Comparison of ENCODE assay signal across 14 cellular contexts in genomic region chr3:196414469-196414868, GRCh38. TPM values are rescaled to one million over a fixed set of nuclear protein-coding genes. Genes with fewer than 3 reads are reported as not detected.
A peak's percentile ranks its signal among the peaks of the same experiment; 100 is the strongest.
DNase-seq lines count a peak whose midpoint lies in the region; ATAC-seq and TF ChIP-seq lines count a peak whose summit lies in the region.
"Had no signal": no experiment of that assay in that cellular context is flagged by ENCODE, and none has a peak within 500 bp of the region (broad histone marks: within the 10 kb centered on the region; RNA-seq: fewer than 3 reads in every experiment).

No MANE protein-coding gene starts in this region.

- H3K4me3 Mint-ChIP-seq in activated naive CD4-positive, alpha-beta T cell treated with anti-CD3 and anti-CD28 coated beads for 36 hours, result peak overlapping the region; percentile 2
- H3K4me3 Mint-ChIP-seq in activated naive CD4-positive, alpha-beta T cell treated with anti-CD3 and anti-CD28 coated beads, Interleukin-2, amount 10 ng/mL, durations not matched to agents 7 days and 5 days, result no peak overlapping the region
- H3K4me3 Mint-ChIP-seq in T-helper 17 cell, result no peak overlapping the region
- no peak overlapping the region for H3K4me3 Mint-ChIP-seq in dendritic cell treated with granulocyte-macrophage colony-stimulating factor and Interleukin-4, amounts not matched to agents 40 ng/mL and 50 ng/mL, for 4 days
- H3K4me3 Mint-ChIP-seq in stimulated activated effector memory CD8-positive, alpha-beta T cell treated with anti-CD3 and anti-CD28 coated beads, Interleukin-12 subunit alpha, Interleukin-12 subunit beta, amount 100 ng/mL, for 72 hours, result peak overlapping the region; percentile 1
- H3K4me3 Mint-ChIP-seq: GM23338, natural killer cell had no signal

- H3K27ac Mint-ChIP-seq in activated naive CD4-positive, alpha-beta T cell treated with anti-CD3 and anti-CD28 coated beads for 36 hours, result peak overlapping the region; percentile 65
- H3K27ac Mint-ChIP-seq in activated naive CD4-positive, alpha-beta T cell treated with anti-CD3 and anti-CD28 coated beads, Interleukin-2, amount 10 ng/mL, durations not matched to agents 7 days and 5 days, result no peak overlapping the region
- peak overlapping the region; percentile 27 for H3K27ac Mint-ChIP-seq in T-helper 17 cell
- H3K27ac Mint-ChIP-seq in dendritic cell treated with granulocyte-macrophage colony-stimulating factor and Interleukin-4, amounts not matched to agents 40 ng/mL and 50 ng/mL, for 4 days, result peak overlapping the region; percentile 4
- H3K27ac Mint-ChIP-seq in stimulated activated effector memory CD8-positive, alpha-beta T cell treated with anti-CD3 and anti-CD28 coated beads, Interleukin-12 subunit alpha, Interleukin-12 subunit beta, amount 100 ng/mL, for 72 hours, result peak overlapping the region; percentile 43
- H3K27ac Mint-ChIP-seq: GM23338 had no signal

- TF ChIP-seq CTCF in A673 (conservative IDR thresholded peaks at IDR 0.05; ENCODE audit: low read depth, low read length), result no peak

- peaks cover 1% of the 10 kb centered on the region for H3K9me3 Mint-ChIP-seq in activated naive CD4-positive, alpha-beta T cell treated with anti-CD3 and anti-CD28 coated beads for 36 hours
- H3K9me3 Mint-ChIP-seq in activated naive CD4-positive, alpha-beta T cell treated with anti-CD3 and anti-CD28 coated beads, Interleukin-2, amount 10 ng/mL, durations not matched to agents 7 days and 5 days, result no peaks in the 10 kb centered on the region
- H3K9me3 Mint-ChIP-seq in dendritic cell treated with granulocyte-macrophage colony-stimulating factor and Interleukin-4, amounts not matched to agents 40 ng/mL and 50 ng/mL, for 4 days, result no peaks in the 10 kb centered on the region
- no peaks in the 10 kb centered on the region for H3K9me3 Mint-ChIP-seq in stimulated activated effector memory CD8-positive, alpha-beta T cell treated with anti-CD3 and anti-CD28 coated beads, Interleukin-12 subunit alpha, Interleukin-12 subunit beta, amount 100 ng/mL, for 72 hours
- H3K9me3 Mint-ChIP-seq: natural killer cell had no signal

- POLR2A ChIA-PET in A673 (lab: Charles Lee; ENCODE audit: low non-redundant PET), result no interaction called here

- no peak for ATAC-seq in T-helper 17 cell
- ATAC-seq in stimulated activated effector memory CD8-positive, alpha-beta T cell treated with anti-CD3 and anti-CD28 coated beads, Interleukin-12 subunit alpha, Interleukin-12 subunit beta, amount 100 ng/mL, for 72 hours, result peak; percentile 76
- no peak for ATAC-seq in HG03135 (IDR thresholded peaks at IDR 0.05; ENCODE audit: unreplicated experiment)
- ATAC-seq in GM19395 (IDR thresholded peaks at IDR 0.05; ENCODE audit: unreplicated experiment), result no peak
- ATAC-seq: GM23338, lower lobe of right lung, natural killer cell, psoas muscle had no signal

- H3K36me3 Mint-ChIP-seq in activated naive CD4-positive, alpha-beta T cell treated with anti-CD3 and anti-CD28 coated beads for 36 hours (ENCODE audit: low read depth), result peaks cover 3% of the 10 kb centered on the region
- peaks cover 6% of the 10 kb centered on the region for H3K36me3 Mint-ChIP-seq in activated naive CD4-positive, alpha-beta T cell treated with anti-CD3 and anti-CD28 coated beads, Interleukin-2, amount 10 ng/mL, durations not matched to agents 7 days and 5 days
- peaks cover 2% of the 10 kb centered on the region for H3K36me3 Mint-ChIP-seq in T-helper 17 cell (ENCODE audit: low read depth)
- H3K36me3 Mint-ChIP-seq in dendritic cell treated with granulocyte-macrophage colony-stimulating factor and Interleukin-4, amounts not matched to agents 40 ng/mL and 50 ng/mL, for 4 days (ENCODE audit: low read depth), result peaks cover 9% of the 10 kb centered on the region
- H3K36me3 Mint-ChIP-seq in stimulated activated effector memory CD8-positive, alpha-beta T cell treated with anti-CD3 and anti-CD28 coated beads, Interleukin-12 subunit alpha, Interleukin-12 subunit beta, amount 100 ng/mL, for 72 hours, result peaks cover 6% of the 10 kb centered on the region

- no peaks in the 10 kb centered on the region for H3K27me3 Mint-ChIP-seq in activated naive CD4-positive, alpha-beta T cell treated with anti-CD3 and anti-CD28 coated beads for 36 hours (ENCODE audit: low read depth)
- no peaks in the 10 kb centered on the region for H3K27me3 Mint-ChIP-seq in activated naive CD4-positive, alpha-beta T cell treated with anti-CD3 and anti-CD28 coated beads, Interleukin-2, amount 10 ng/mL, durations not matched to agents 7 days and 5 days
- no peaks in the 10 kb centered on the region for H3K27me3 Mint-ChIP-seq in T-helper 17 cell
- H3K27me3 Mint-ChIP-seq in dendritic cell treated with granulocyte-macrophage colony-stimulating factor and Interleukin-4, amounts not matched to agents 40 ng/mL and 50 ng/mL, for 4 days, result no peaks in the 10 kb centered on the region

- no peaks in the 10 kb centered on the region for H3K4me1 ChIP-seq in A673 (ENCODE audit: insufficient read depth, low read length, poor library complexity, severe bottlenecking)

- no peak overlapping the region for H3K27ac ChIP-seq in A673 (ENCODE audit: low read depth, low read length, poor library complexity, severe bottlenecking)
- H3K27ac ChIP-seq: lower lobe of right lung, psoas muscle had no signal

- intact Hi-C loops in activated naive CD4-positive, alpha-beta T cell treated with anti-CD3 and anti-CD28 coated beads for 36 hours (cut with micrococcal nuclease), result no loop called here
- intact Hi-C loops in dendritic cell treated with granulocyte-macrophage colony-stimulating factor and Interleukin-4, amounts not matched to agents 40 ng/mL and 50 ng/mL, for 4 days (cut with micrococcal nuclease), result no loop called here
- intact Hi-C loops in A673 (cut with micrococcal nuclease; ENCODE audit: unreplicated experiment), result no loop called here

- no peak for DNase-seq in activated naive CD4-positive, alpha-beta T cell treated with anti-CD3 and anti-CD28 coated beads for 36 hours
- DNase-seq in activated naive CD4-positive, alpha-beta T cell treated with anti-CD3 and anti-CD28 coated beads, Interleukin-2, amount 10 ng/mL, durations not matched to agents 7 days and 5 days, result no peak
- DNase-seq in T-helper 17 cell, result no peak
- no peak for DNase-seq in stimulated activated effector memory CD8-positive, alpha-beta T cell treated with anti-CD3 and anti-CD28 coated beads, Interleukin-12 subunit alpha, Interleukin-12 subunit beta, amount 100 ng/mL, for 72 hours (ENCODE audit: low spot score in 2 of 2)
- no peak for DNase-seq in A673 (ENCODE audit: low spot score)
- DNase-seq: lower lobe of right lung, natural killer cell, NCI-H146, OCI-M1, psoas muscle had no signal

- H3K4me1 Mint-ChIP-seq in activated naive CD4-positive, alpha-beta T cell treated with anti-CD3 and anti-CD28 coated beads for 36 hours (ENCODE audit: low read depth), result peaks cover 52% of the 10 kb centered on the region
- peaks cover 9% of the 10 kb centered on the region for H3K4me1 Mint-ChIP-seq in activated naive CD4-positive, alpha-beta T cell treated with anti-CD3 and anti-CD28 coated beads, Interleukin-2, amount 10 ng/mL, durations not matched to agents 7 days and 5 days
- H3K4me1 Mint-ChIP-seq in T-helper 17 cell, result peaks cover 34% of the 10 kb centered on the region
- peaks cover 65% of the 10 kb centered on the region for H3K4me1 Mint-ChIP-seq in dendritic cell treated with granulocyte-macrophage colony-stimulating factor and Interleukin-4, amounts not matched to agents 40 ng/mL and 50 ng/mL, for 4 days (ENCODE audit: low read depth)
- peaks cover 72% of the 10 kb centered on the region for H3K4me1 Mint-ChIP-seq in stimulated activated effector memory CD8-positive, alpha-beta T cell treated with anti-CD3 and anti-CD28 coated beads, Interleukin-12 subunit alpha, Interleukin-12 subunit beta, amount 100 ng/mL, for 72 hours

- BruUV-seq in A673 (replicated peaks; lab: Mats Ljungman, UMichigan), result no TSS peak

- CTCF ChIA-PET in activated naive CD4-positive, alpha-beta T cell treated with anti-CD3 and anti-CD28 coated beads for 36 hours (lab: Charles Lee), result no interaction called here
- CTCF ChIA-PET in activated naive CD4-positive, alpha-beta T cell treated with anti-CD3 and anti-CD28 coated beads, Interleukin-2, amount 10 ng/mL, durations not matched to agents 7 days and 5 days (lab: Charles Lee), result no interaction called here
- CTCF ChIA-PET in A673 (lab: Charles Lee), result no interaction called here

- no peaks in the 10 kb centered on the region for H3K36me3 ChIP-seq in A673 (ENCODE audit: insufficient read depth, low read length, poor library complexity, severe bottlenecking)
- H3K36me3 ChIP-seq: lower lobe of right lung had no signal

- no peaks in the 10 kb centered on the region for H3K27me3 ChIP-seq in A673 (replicated peaks; ENCODE audit: insufficient read depth, low read depth, low read length, poor library complexity)

- H3K4me3 ChIP-seq in A673 (ENCODE audit: low read depth, low read length, poor library complexity, severe bottlenecking), result no peak overlapping the region
- H3K4me3 ChIP-seq: GM23338, lower lobe of right lung, psoas muscle had no signal

- H3K9me3 ChIP-seq in T-helper 17 cell (ENCODE audit: control insufficient read depth, low read length, poor library complexity, severe bottlenecking) (no peaks in the 10 kb centered on the region), A673 (ENCODE audit: low read depth, low read length, poor library complexity, severe bottlenecking) (peaks cover 2% of the 10 kb centered on the region)
- H3K9me3 ChIP-seq: lower lobe of right lung, psoas muscle had no signal

RNA-seq across cellular contexts. Expression of gene UBXN7, which starts 17.8 kb away (rescaled TPM):
- 10 to 100 TPM; 54.2 to 62.5 TPM for total RNA-seq in activated naive CD4-positive, alpha-beta T cell treated with anti-CD3 and anti-CD28 coated beads for 36 hours
- total RNA-seq in T-helper 17 cell, result 10 to 100 TPM; 58.8 to 86.0 TPM
- total RNA-seq in A673 (2021), result 92.8 and 94.2 TPM in 2 replicates

Comparison
In these comparisons a context has a peak if more than half of its experiments do, and no peak if none do; other contexts are left out.
1. H3K4me3 Mint-ChIP-seq: peak in activated naive CD4-positive, alpha-beta T cell treated with anti-CD3 and anti-CD28 coated beads for 36 hours (single experiment) and stimulated activated effector memory CD8-positive, alpha-beta T cell treated with anti-CD3 and anti-CD28 coated beads, Interleukin-12 subunit alpha, Interleukin-12 subunit beta, amount 100 ng/mL, for 72 hours (single experiment); none in activated naive CD4-positive, alpha-beta T cell treated with anti-CD3 and anti-CD28 coated beads, Interleukin-2, amount 10 ng/mL, durations not matched to agents 7 days and 5 days (single experiment), T-helper 17 cell (single experiment) and dendritic cell treated with granulocyte-macrophage colony-stimulating factor and Interleukin-4, amounts not matched to agents 40 ng/mL and 50 ng/mL, for 4 days (single experiment).